ENCODE assay signal across 26 cellular contexts in the genomic region with DNA sequence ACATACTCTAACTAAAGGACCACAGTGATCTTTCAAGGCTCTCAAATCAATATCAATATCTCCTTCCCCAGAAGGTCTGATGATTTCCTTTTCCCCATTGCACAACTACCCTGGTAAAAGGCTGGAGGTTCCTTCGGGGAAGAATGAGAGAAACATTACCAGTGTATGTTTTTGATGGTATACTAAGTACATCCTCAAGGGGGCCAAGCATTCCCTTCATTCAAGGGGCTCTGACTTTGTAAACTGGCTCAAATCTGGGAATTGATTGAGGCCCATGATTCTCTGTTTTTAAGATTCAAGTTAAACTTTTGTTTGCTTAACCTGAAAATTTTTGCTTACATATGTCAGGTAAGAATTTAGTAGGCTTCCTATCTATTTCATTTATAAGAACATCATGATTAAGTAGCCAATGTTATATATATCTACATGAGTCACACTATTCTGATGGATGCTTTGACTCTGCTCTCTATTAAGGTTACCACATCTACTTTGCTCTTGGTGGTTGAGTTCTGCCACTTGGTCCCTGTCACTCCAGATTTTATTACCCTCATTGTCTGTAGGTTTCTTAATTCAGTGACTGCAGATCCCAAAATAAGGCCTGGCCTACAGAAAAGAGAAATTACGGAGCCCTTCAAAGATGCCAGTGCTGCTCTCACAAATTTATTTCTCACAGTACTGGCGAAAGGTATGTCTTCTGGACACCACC. TPM values are rescaled to one million over a fixed set of nuclear protein-coding genes. Genes with fewer than 3 reads are reported as not detected.
DNase-seq lines count a peak whose midpoint lies in the region; ATAC-seq and TF ChIP-seq lines count a peak whose summit lies in the region.
"Had no signal": no experiment of that assay in that cellular context is flagged by ENCODE, and none has a peak within 500 bp of the region (broad histone marks: within the 10 kb centered on the region; RNA-seq: fewer than 3 reads in every experiment).

No MANE protein-coding gene starts in this region.

- no peak overlapping the region for H3K14ac ChIP-seq in mesenchymal stem cell (ENCODE audit: low read length in 2 of 2)

- ATAC-seq in GM21381 (IDR thresholded peaks at IDR 0.05; ENCODE audit: unreplicated experiment) (no peak), HG03432 (IDR thresholded peaks at IDR 0.05; ENCODE audit: unreplicated experiment) (no peak)
- ATAC-seq: activated CD8-positive, alpha-beta T cell treated with anti-CD3 and anti-CD28 coated beads for 36 hours; esophagus mucosa; gastrocnemius medialis; stimulated activated effector memory CD8-positive, alpha-beta T cell treated with anti-CD3 and anti-CD28 coated beads, Interleukin-12 subunit alpha, Interleukin-12 subunit beta, amount 100 ng/mL, for 72 hours had no signal

- peak; percentile 28; the same call in 1 of the 2 replicates for TF ChIP-seq CTCF in A673 (conservative IDR thresholded peaks at IDR 0.05; ENCODE audit: low read depth, low read length)
- TF ChIP-seq CTCF in cardiac fibroblast (IDR thresholded peaks at IDR 0.05; ENCODE audit: low read depth, low read length) = peak; percentile 7

- POLR2A ChIA-PET in A673 (lab: Charles Lee; ENCODE audit: low non-redundant PET) = no interaction called here

- H2AK5ac ChIP-seq in mesenchymal stem cell (ENCODE audit: low read length, severe bottlenecking) = peak overlapping the region; percentile 83

- no peak overlapping the region for H2BK12ac ChIP-seq in mesenchymal stem cell (ENCODE audit: low read length in 2 of 2)

- DNase-seq in A673 (ENCODE audit: low spot score) (peak; percentile 8), KBM-7 (peak; percentile 28), cardiac fibroblast (ENCODE audit: low read depth in 2 of 2) (no peak), mesenchymal stem cell (no peak), occipital lobe (lab: John Stamatoyannopoulos, UW) (no peak), globus pallidus (ENCODE audit: low spot score) (no peak)
- DNase-seq: activated CD4-positive, alpha-beta T cell treated with anti-CD3 and anti-CD28 coated beads for 1 hour; activated CD8-positive, alpha-beta T cell treated with anti-CD3 and anti-CD28 coated beads for 36 hours; DND-41; gastrocnemius medialis; HCEC 1CT; kidney glomerular epithelial cell; NCI-H1417; NK-92 treated with Interleukin-12 subunit alpha and Interleukin-12 subunit beta, amount 100 ng/mL, for 24 hours; spleen; stimulated activated CD4-positive, alpha-beta T cell treated with anti-CD3 and anti-CD28 coated beads, Interleukin-2, amount 100 ng/mL, for 48 hours; T-helper 1 cell had no signal

- no peak overlapping the region for H4K8ac ChIP-seq in mesenchymal stem cell (ENCODE audit: low read length)

- H3K36me3 ChIP-seq in A673 (ENCODE audit: insufficient read depth, low read length, poor library complexity, severe bottlenecking) (no peaks in the 10 kb centered on the region), mesenchymal stem cell (ENCODE audit: control insufficient read depth in 1 of 2, insufficient read depth in 2 of 2, low read depth in 1 of 2, low read length in 2 of 2) (no peaks in the 10 kb centered on the region)
- H3K36me3 ChIP-seq: ascending aorta, BLaER1, gastrocnemius medialis, SJCRH30, spleen had no signal

- in situ Hi-C loops in KBM-7 (cut with MboI; ENCODE audit: low pct_unique_long_range_greater_than_20kb, low sequenced_read_pairs) = no loop called here

- H3K9ac ChIP-seq in mesenchymal stem cell (ENCODE audit: low read length) = no peak overlapping the region
- H3K9ac ChIP-seq: BLaER1 had no signal

- intact Hi-C loops in A673 (cut with micrococcal nuclease; ENCODE audit: unreplicated experiment) = no loop called here

- no peak overlapping the region for H3K4me2 ChIP-seq in mesenchymal stem cell (ENCODE audit: low read length, poor library complexity, severe bottlenecking)
- H3K4me2 ChIP-seq: BLaER1 had no signal

- no peak overlapping the region for H2BK15ac ChIP-seq in mesenchymal stem cell (ENCODE audit: low read depth, poor library complexity, severe bottlenecking)

- no TSS peak for BruUV-seq in A673 (replicated peaks; lab: Mats Ljungman, UMichigan)

- CTCF ChIA-PET in A673 (lab: Charles Lee) = no interaction called here

- H3K4ac ChIP-seq in mesenchymal stem cell (ENCODE audit: low read depth in 1 of 2, low read length in 2 of 2) = no peak overlapping the region

- H3K18ac ChIP-seq in mesenchymal stem cell (ENCODE audit: low read depth in 1 of 2, low read length in 2 of 2) = no peak overlapping the region

- H4K91ac ChIP-seq in mesenchymal stem cell (ENCODE audit: low read length) = no peak overlapping the region

- no peak overlapping the region for H2AFZ ChIP-seq in mesenchymal stem cell (ENCODE audit: low read depth, low read length)

- H3K9me3 ChIP-seq in A673 (ENCODE audit: low read depth, low read length, poor library complexity, severe bottlenecking) (no peaks in the 10 kb centered on the region), mesenchymal stem cell (ENCODE audit: control insufficient read depth, low read length) (peaks cover 11% of the 10 kb centered on the region)
- H3K9me3 ChIP-seq: ascending aorta, BLaER1, gastrocnemius medialis, SJCRH30, spleen had no signal

- no peak overlapping the region for H3K23ac ChIP-seq in mesenchymal stem cell (ENCODE audit: low read length in 2 of 2)

- H2BK5ac ChIP-seq in mesenchymal stem cell (ENCODE audit: low read depth, low read length, poor library complexity, severe bottlenecking) = no peak overlapping the region

- no peak overlapping the region for H3K4me3 ChIP-seq in A673 (ENCODE audit: low read depth, low read length, poor library complexity, severe bottlenecking)
- H3K4me3 ChIP-seq in cardiac fibroblast (replicated peaks in 1 of 2; ENCODE audit: low read depth in 2 of 2, low read length in 2 of 2) = no peak overlapping the region
- H3K4me3 ChIP-seq in mesenchymal stem cell (ENCODE audit: insufficient read depth in 1 of 2, low read depth in 1 of 2, low read length in 2 of 2) = no peak overlapping the region
- H3K4me3 ChIP-seq: ascending aorta, BLaER1, gastrocnemius medialis, lung, SJCRH30, spleen had no signal

- no peak overlapping the region for H2BK120ac ChIP-seq in mesenchymal stem cell (ENCODE audit: low read depth, low read length)

- no peaks in the 10 kb centered on the region for H3K79me1 ChIP-seq in mesenchymal stem cell (replicated peaks; ENCODE audit: low read length, poor library complexity, severe bottlenecking)

- no peaks in the 10 kb centered on the region for H3K4me1 ChIP-seq in A673 (ENCODE audit: insufficient read depth, low read length, poor library complexity, severe bottlenecking)
- peaks cover 3% of the 10 kb centered on the region for H3K4me1 ChIP-seq in mesenchymal stem cell (ENCODE audit: control insufficient read depth, insufficient read depth, low read depth, low read length)
- H3K4me1 ChIP-seq: ascending aorta, BLaER1, gastrocnemius medialis, SJCRH30, spleen had no signal

- no peak overlapping the region for H3K27ac ChIP-seq in A673 (ENCODE audit: low read depth, low read length, poor library complexity, severe bottlenecking)
- H3K27ac ChIP-seq in mesenchymal stem cell (ENCODE audit: low read length, poor library complexity, severe bottlenecking) = no peak overlapping the region
- H3K27ac ChIP-seq: ascending aorta, BLaER1, gastrocnemius medialis, SJCRH30, spleen had no signal

- H3K27me3 ChIP-seq in A673 (replicated peaks; ENCODE audit: insufficient read depth, low read depth, low read length, poor library complexity) (no peaks in the 10 kb centered on the region), mesenchymal stem cell (ENCODE audit: control insufficient read depth in 1 of 2, insufficient read depth in 1 of 2, low read length in 2 of 2) (no peaks in the 10 kb centered on the region)
- H3K27me3 ChIP-seq: ascending aorta, BLaER1, gastrocnemius medialis, SJCRH30, spleen had no signal

- WGBS in mesenchymal stem cell = 73% methylated on average over 3 of the region's 3 CpGs

RNA-seq across cellular contexts. Expression of gene GUCY1B1, which starts 16.4 kb away (rescaled TPM):
- total RNA-seq in A673 (2021) = not detected in 2 replicates
- 6.1 TPM for polyA plus RNA-seq in mesenchymal stem cell (2013, experiment 1 of 2)
- 6.1 TPM for polyA plus RNA-seq in mesenchymal stem cell (2013, experiment 2 of 2)
- 60.8 TPM for total RNA-seq in occipital lobe
- total RNA-seq: MCF 10A had no signal

Comparison
In these comparisons a context has a peak if more than half of its experiments do, and no peak if none do; other contexts are left out.
1. DNase-seq: peak in A673 (single experiment) and KBM-7 (single experiment); none in cardiac fibroblast (0 of 2), mesenchymal stem cell (single experiment), occipital lobe (single experiment) and globus pallidus (single experiment).
2. RNA of gene GUCY1B1, which starts 16.4 kb away (total RNA-seq): 60.8 TPM in occipital lobe (single experiment); not detected in A673; every median in the first group is over 10 times any median in the second.